In the genomic region with DNA sequence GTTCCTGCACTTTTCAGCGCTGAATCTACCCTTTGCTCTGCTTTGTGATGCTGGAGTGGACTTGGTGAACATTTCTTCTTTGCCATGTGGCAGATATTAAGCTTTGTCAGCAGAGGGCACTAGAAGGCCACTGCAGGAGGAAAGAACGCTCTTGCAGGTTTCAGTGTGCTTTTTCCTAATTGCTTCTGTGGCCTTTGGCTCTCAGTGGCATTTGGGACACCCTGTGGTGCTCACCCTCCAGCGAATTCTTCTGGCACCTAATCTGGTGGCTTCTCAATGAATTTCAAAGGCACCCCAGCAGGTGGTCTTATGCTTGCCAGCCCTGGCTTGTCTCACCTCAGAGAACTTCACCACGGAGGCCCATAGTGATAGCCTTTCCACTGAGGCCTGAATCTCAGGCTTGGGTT, we compare ENCODE assay signal across 8 cellular contexts.
DNase-seq lines count a peak whose midpoint lies in the region; ATAC-seq and TF ChIP-seq lines count a peak whose summit lies in the region.

No MANE protein-coding gene starts in this region.

- no peak overlapping the region for H3K4me3 Mint-ChIP-seq in activated CD4-positive, alpha-beta T cell treated with anti-CD3 and anti-CD28 coated beads, Interleukin-2, amount 10 ng/mL, durations not matched to agents 7 days and 5 days

- POLR2A ChIA-PET in activated CD4-positive, alpha-beta T cell treated with anti-CD3 and anti-CD28 coated beads, Interleukin-2, amount 10 ng/mL, durations not matched to agents 7 days and 5 days (lab: Charles Lee), result interaction anchor here (0.7 kb wide), 1 partner anchor 550 kb away, joined by 3 read pairs; no protein-coding TSS in a partner anchor

- peak; percentile 84 for TF ChIP-seq CTCF in foreskin keratinocyte (conservative IDR thresholded peaks at IDR 0.05)

- WGBS in GM23248 (ENCODE audit: low coverage in 1 of 2, low lambda C conversion rate in 2 of 2, missing lambda C conversion rate in 2 of 2), 2 experiments, result 18 to 24% methylated on average over 4 of the region's 4 CpGs

- no peak overlapping the region for H3K4me3 ChIP-seq in GM23248

- no peaks in the 10 kb centered on the region for H3K4me1 Mint-ChIP-seq in activated CD4-positive, alpha-beta T cell treated with anti-CD3 and anti-CD28 coated beads, Interleukin-2, amount 10 ng/mL, durations not matched to agents 7 days and 5 days

- H3K4me2 ChIP-seq in GM23248 (ENCODE audit: unreplicated experiment), result no peak overlapping the region

- H3K27ac Mint-ChIP-seq in activated CD4-positive, alpha-beta T cell treated with anti-CD3 and anti-CD28 coated beads, Interleukin-2, amount 10 ng/mL, durations not matched to agents 7 days and 5 days, result no peak overlapping the region

- H3K9me2 ChIP-seq in GM23248 (ENCODE audit: insufficient read depth), result no peaks in the 10 kb centered on the region

- H3K27me3 Mint-ChIP-seq in activated CD4-positive, alpha-beta T cell treated with anti-CD3 and anti-CD28 coated beads, Interleukin-2, amount 10 ng/mL, durations not matched to agents 7 days and 5 days, result peaks cover 9% of the 10 kb centered on the region

- H3K4me1 ChIP-seq in GM23248 (ENCODE audit: insufficient read depth) (no peaks in the 10 kb centered on the region), foreskin keratinocyte (no peaks in the 10 kb centered on the region)

- in situ Hi-C loops in GM23248 (cut with MboI), result no loop called here

- H3K27me3 ChIP-seq in GM23248 (replicated peaks; ENCODE audit: insufficient read depth), result no peaks in the 10 kb centered on the region
- H3K27me3 ChIP-seq in foreskin keratinocyte, result no peaks in the 10 kb centered on the region

- H3K79me2 ChIP-seq in GM23248 (ENCODE audit: insufficient read depth), result no peaks in the 10 kb centered on the region

- H3K36me3 ChIP-seq in GM23248 (ENCODE audit: low read depth), result no peaks in the 10 kb centered on the region

- H3K27ac ChIP-seq in GM23248, result no peak overlapping the region
- H3K27ac ChIP-seq in foreskin keratinocyte, result no peak overlapping the region

- peaks cover 5% of the 10 kb centered on the region for H3K9me3 Mint-ChIP-seq in activated CD4-positive, alpha-beta T cell treated with anti-CD3 and anti-CD28 coated beads, Interleukin-2, amount 10 ng/mL, durations not matched to agents 7 days and 5 days

- no peaks in the 10 kb centered on the region for H3K9me3 ChIP-seq in GM23248 (ENCODE audit: low read depth)

- CTCF ChIA-PET in activated CD4-positive, alpha-beta T cell treated with anti-CD3 and anti-CD28 coated beads, Interleukin-2, amount 10 ng/mL, durations not matched to agents 7 days and 5 days (lab: Charles Lee), result interaction anchor here (0.6 to 1.9 kb wide), 14 partner anchors 9 to 506 kb away, joined by 3 to 5 read pairs (median 3); no protein-coding TSS in a partner anchor

- no peak overlapping the region for H2AFZ ChIP-seq in GM23248

- no peak overlapping the region for H3K9ac ChIP-seq in GM23248

- ATAC-seq in foreskin keratinocyte (peak; percentile 50), HG02588 (IDR thresholded peaks at IDR 0.05; ENCODE audit: unreplicated experiment) (no peak)

- DNase-seq in CD1c-positive myeloid dendritic cell (ENCODE audit: extremely low spot score) (peak; percentile 34), GM23248 (peak; percentile 61), NCI-H2227 treated with DMSO at 0.1 percent for 48 hours (lab: John Stamatoyannopoulos, UW) (peak; percentile 86), foreskin keratinocyte (peak in 1 of 2 donors; percentile 38), retina (peak; percentile 74), hepatic stellate cell (ENCODE audit: low spot score) (no peak)
- DNase-seq in activated CD4-positive, alpha-beta T cell treated with anti-CD3 and anti-CD28 coated beads, Interleukin-2, amount 10 ng/mL, durations not matched to agents 7 days and 5 days, result peak; percentile 67

- H4K20me1 ChIP-seq in GM23248 (ENCODE audit: insufficient read depth), result no peaks in the 10 kb centered on the region

- H3F3A ChIP-seq in GM23248 (ENCODE audit: insufficient read depth), result no peaks in the 10 kb centered on the region

- no peaks in the 10 kb centered on the region for H3K36me3 Mint-ChIP-seq in activated CD4-positive, alpha-beta T cell treated with anti-CD3 and anti-CD28 coated beads, Interleukin-2, amount 10 ng/mL, durations not matched to agents 7 days and 5 days (ENCODE audit: low read depth)
